In genomic region chr16:27226476-27226875, GRCh38 we compare ENCODE assay signal across 15 cellular contexts. TPM values are rescaled to one million over a fixed set of nuclear protein-coding genes. Genes with fewer than 3 reads are reported as not detected.
DNase-seq lines count a peak whose midpoint lies in the region; ATAC-seq and TF ChIP-seq lines count a peak whose summit lies in the region.
"Had no signal": no experiment of that assay in that cellular context is flagged by ENCODE, and none has a peak within 500 bp of the region (broad histone marks: within the 10 kb centered on the region; RNA-seq: fewer than 3 reads in every experiment).

No MANE protein-coding gene starts in this region.

- H3K27me3 ChIP-seq in rectal smooth muscle tissue (ENCODE audit: control insufficient read depth, insufficient read depth, low read length): no peaks in the 10 kb centered on the region
- H3K27me3 ChIP-seq in mesendoderm (ENCODE audit: insufficient read depth, low read length, poor library complexity): no peaks in the 10 kb centered on the region
- H3K27me3 ChIP-seq: adrenal gland, tibial artery had no signal

- H3K9ac ChIP-seq in rectal smooth muscle tissue (ENCODE audit: low read length) (no peak overlapping the region), mesendoderm (ENCODE audit: low read length) (no peak overlapping the region)

- H3K27ac ChIP-seq in rectal smooth muscle tissue (ENCODE audit: low read depth, low read length): no peak overlapping the region
- H3K27ac ChIP-seq in mesendoderm (ENCODE audit: low read depth, low read length): no peak overlapping the region
- H3K27ac ChIP-seq: adrenal gland, tibial artery had no signal

- no peaks in the 10 kb centered on the region for H3K79me2 ChIP-seq in mesendoderm (ENCODE audit: control insufficient read depth, insufficient read depth, low read length)

- H3K4me3 ChIP-seq in rectal smooth muscle tissue (ENCODE audit: low read length): peak overlapping the region; percentile 33
- H3K4me3 ChIP-seq in mesendoderm (ENCODE audit: low read length): no peak overlapping the region
- H3K4me3 ChIP-seq: adrenal gland, tibial artery had no signal

- H3K18ac ChIP-seq in mesendoderm (ENCODE audit: low read length): no peak overlapping the region

- no peak overlapping the region for H2BK5ac ChIP-seq in mesendoderm (ENCODE audit: low read length)

- H3K27ac Mint-ChIP-seq in T-helper 2 cell treated with Interferon-gamma antibody and Interleukin-4, amounts not matched to agents 5 μg/mL and 100 μg/mL, for 36 hours: peak overlapping the region; percentile 36
- H3K27ac Mint-ChIP-seq in central memory CD8-positive, alpha-beta T cell (ENCODE audit: low read depth): peak overlapping the region; percentile 6

- no peaks in the 10 kb centered on the region for H3K9me3 Mint-ChIP-seq in T-helper 2 cell treated with Interferon-gamma antibody and Interleukin-4, amounts not matched to agents 5 μg/mL and 100 μg/mL, for 36 hours
- no peaks in the 10 kb centered on the region for H3K9me3 Mint-ChIP-seq in central memory CD8-positive, alpha-beta T cell

- H3K4me3 Mint-ChIP-seq in T-helper 2 cell treated with Interferon-gamma antibody and Interleukin-4, amounts not matched to agents 5 μg/mL and 100 μg/mL, for 36 hours: no peak overlapping the region
- no peak overlapping the region for H3K4me3 Mint-ChIP-seq in central memory CD8-positive, alpha-beta T cell

- H3K79me1 ChIP-seq in mesendoderm (ENCODE audit: low read length): no peaks in the 10 kb centered on the region

- H3K56ac ChIP-seq in mesendoderm (ENCODE audit: low read length): no peak overlapping the region

- H3K36me3 ChIP-seq in rectal smooth muscle tissue (ENCODE audit: control insufficient read depth, insufficient read depth, low read length) (peaks cover 6% of the 10 kb centered on the region), mesendoderm (ENCODE audit: control insufficient read depth, insufficient read depth, low read length) (no peaks in the 10 kb centered on the region)

- H3K23ac ChIP-seq in mesendoderm (ENCODE audit: low read length): no peak overlapping the region

- DNase-seq in T-helper 2 cell treated with Interferon-gamma antibody and Interleukin-4, amounts not matched to agents 5 μg/mL and 100 μg/mL, for 36 hours (ENCODE audit: low spot score): no peak
- DNase-seq in T-helper 2 cell: no peak
- DNase-seq in NCI-H510A treated with DMSO at 0.1 percent for 48 hours (lab: John Stamatoyannopoulos, UW): peak; percentile 63
- DNase-seq in central memory CD8-positive, alpha-beta T cell (ENCODE audit: low spot score in 2 of 2): no peak
- no peak for DNase-seq in mesendoderm
- DNase-seq in LoVo (ENCODE audit: low spot score): no peak
- DNase-seq in GM10266 (ENCODE audit: extremely low spot score): no peak
- DNase-seq: activated CD4-positive, alpha-beta T cell treated with anti-CD3 and anti-CD28 coated beads, Interleukin-2, amount 50 U/mL, for 48 hours; adrenal gland; effector CD4-positive, alpha-beta T cell; GF-D8; glutamatergic neuron; NCI-H226; tibial artery had no signal

- peaks cover 47% of the 10 kb centered on the region for H3K36me3 Mint-ChIP-seq in T-helper 2 cell treated with Interferon-gamma antibody and Interleukin-4, amounts not matched to agents 5 μg/mL and 100 μg/mL, for 36 hours (ENCODE audit: low read depth)
- peaks cover 10% of the 10 kb centered on the region for H3K36me3 Mint-ChIP-seq in central memory CD8-positive, alpha-beta T cell (ENCODE audit: insufficient read depth)

- no peak overlapping the region for H3K4me2 ChIP-seq in mesendoderm (ENCODE audit: low read length)

- no peak overlapping the region for H2AK5ac ChIP-seq in mesendoderm (ENCODE audit: low read length)

- H2BK15ac ChIP-seq in mesendoderm (replicated peaks; ENCODE audit: low read depth): no peak overlapping the region

- no peak overlapping the region for H4K8ac ChIP-seq in mesendoderm (ENCODE audit: low read depth, low read length)

- H3K4me1 Mint-ChIP-seq in T-helper 2 cell treated with Interferon-gamma antibody and Interleukin-4, amounts not matched to agents 5 μg/mL and 100 μg/mL, for 36 hours (ENCODE audit: low read depth): peaks cover 32% of the 10 kb centered on the region
- H3K4me1 Mint-ChIP-seq in central memory CD8-positive, alpha-beta T cell: peaks cover 35% of the 10 kb centered on the region

- TF ChIP-seq CTCF in GM10266 (IDR thresholded peaks at IDR 0.05; ENCODE audit: control insufficient read depth, insufficient read depth, low read depth, missing control alignments): no peak

- H3K4me1 ChIP-seq in rectal smooth muscle tissue (ENCODE audit: control insufficient read depth, insufficient read depth, low read length) (peaks cover 8% of the 10 kb centered on the region), mesendoderm (ENCODE audit: control insufficient read depth, low read depth, low read length) (no peaks in the 10 kb centered on the region)
- H3K4me1 ChIP-seq: adrenal gland, tibial artery had no signal

- no peak overlapping the region for H4K5ac ChIP-seq in mesendoderm (ENCODE audit: low read length)

- no CpG with 5 or more reads among the region's 20 CpGs for WGBS in mesendoderm (ENCODE audit: extremely low coverage, insufficient coverage, low lambda C conversion rate)

- H2BK120ac ChIP-seq in mesendoderm (ENCODE audit: low read depth, low read length): no peak overlapping the region

- H3K4ac ChIP-seq in mesendoderm (ENCODE audit: low read depth, low read length): no peak overlapping the region

- ATAC-seq in central memory CD8-positive, alpha-beta T cell (replicated peaks; ENCODE audit: extremely low read depth, poor library complexity, severe bottlenecking): no peak

- H3K27me3 Mint-ChIP-seq in T-helper 2 cell treated with Interferon-gamma antibody and Interleukin-4, amounts not matched to agents 5 μg/mL and 100 μg/mL, for 36 hours (ENCODE audit: low read depth): no peaks in the 10 kb centered on the region
- no peaks in the 10 kb centered on the region for H3K27me3 Mint-ChIP-seq in central memory CD8-positive, alpha-beta T cell

RNA-seq across cellular contexts. Expression of gene KDM8, which starts 23.1 kb away (rescaled TPM):
- 5.4 TPM for polyA plus RNA-seq in mesendoderm (2013, experiment 1 of 2)
- 4.7 TPM for polyA plus RNA-seq in mesendoderm (2013, experiment 2 of 2)

RNA-seq across cellular contexts. Expression of gene NSMCE1, which starts 42.1 kb away (rescaled TPM):
- polyA plus RNA-seq in mesendoderm (2013, experiment 1 of 2): 28.5 TPM
- polyA plus RNA-seq in mesendoderm (2013, experiment 2 of 2): 28.2 TPM
